In genomic region chr10:100654835-100655759, GRCh38 we compare ENCODE assay signal across 9 cellular contexts.
A peak's percentile ranks its signal among the peaks of the same experiment; 100 is the strongest.
DNase-seq lines count a peak whose midpoint lies in the region; ATAC-seq, FAIRE-seq and TF ChIP-seq lines count a peak whose summit lies in the region.
"Had no signal": no experiment of that assay in that cellular context is flagged by ENCODE, and none has a peak within 500 bp of the region (broad histone marks: within the 10 kb centered on the region; RNA-seq: fewer than 3 reads in every experiment).

No MANE protein-coding gene starts in this region.

- in situ Hi-C loops in HepG2 (cut with HindIII; ENCODE audit: extremely low pct_ligation_motif_present, low pct_unique_long_range_greater_than_20kb): no loop called here

- peaks cover 26% of the 10 kb centered on the region for H3K4me1 Mint-ChIP-seq in activated T-cell treated with anti-CD3 and anti-CD28 coated beads, Interleukin-2, amount 50 U/mL, for 72 hours (ENCODE audit: low read depth)

- no peak for TF ChIP-seq RAD21 in HepG2 (CRISPR knock-in tag; IDR thresholded peaks at IDR 0.05)

- H3K4me3 Mint-ChIP-seq in activated T-cell treated with anti-CD3 and anti-CD28 coated beads, Interleukin-2, amount 50 U/mL, for 72 hours: peak overlapping the region; percentile 66 to 89

- H3K36me3 ChIP-seq in HepG2 (replicated peaks in 1 of 2; ENCODE audit: control insufficient read depth in 1 of 2, insufficient read depth in 2 of 2, low read length in 2 of 2) (no peaks in the 10 kb centered on the region), right lobe of liver (no peaks in the 10 kb centered on the region), keratinocyte (ENCODE audit: control insufficient read depth in 2 of 2, extremely low read depth in 1 of 2, insufficient read depth in 2 of 2, low read length in 2 of 2) (no peaks in the 10 kb centered on the region), body of pancreas (replicated peaks in 1 of 2; ENCODE audit: insufficient read depth in 1 of 2, low read depth in 2 of 2) (no peaks in the 10 kb centered on the region)
- H3K36me3 ChIP-seq: gastroesophageal sphincter had no signal

- no peaks in the 10 kb centered on the region for H3K79me2 ChIP-seq in HepG2 (ENCODE audit: insufficient read depth, low read length)
- H3K79me2 ChIP-seq in keratinocyte (ENCODE audit: control insufficient read depth, insufficient read depth, low read length): no peaks in the 10 kb centered on the region

- H3K9me3 Mint-ChIP-seq in activated T-cell treated with anti-CD3 and anti-CD28 coated beads, Interleukin-2, amount 50 U/mL, for 72 hours: no peaks in the 10 kb centered on the region

- H3K4me1 ChIP-seq in HepG2 (ENCODE audit: insufficient read depth, low read length): peaks cover 20% of the 10 kb centered on the region; the same call in 1 of the 2 replicates
- peaks cover 0 to 7% (median 0%) of the 10 kb centered on the region in 4 donors for H3K4me1 ChIP-seq in right lobe of liver
- peaks cover 5% of the 10 kb centered on the region for H3K4me1 ChIP-seq in keratinocyte (ENCODE audit: control insufficient read depth, extremely low read depth, insufficient read depth, low read length)
- peaks cover 38% of the 10 kb centered on the region for H3K4me1 ChIP-seq in body of pancreas

- FAIRE-seq in HepG2 (lab: Jason Lieb, UNC) (no peak), keratinocyte (lab: Jason Lieb, UNC) (no peak), urothelium cell line (lab: Jason Lieb, UNC) (peak; percentile 23)

- peak overlapping the region; percentile 2 for H3K27ac Mint-ChIP-seq in activated T-cell treated with anti-CD3 and anti-CD28 coated beads, Interleukin-2, amount 50 U/mL, for 72 hours

- no peak for TF ChIP-seq EP300 in HepG2 (IDR thresholded peaks at IDR 0.05; ENCODE audit: low read depth in 2 of 2, low read length in 2 of 2)
- no peak for TF ChIP-seq EP300 in HepG2 (CRISPR knock-in tag; IDR thresholded peaks at IDR 0.05; ENCODE audit: borderline replicate concordance)

- no TSS peak for BruUV-seq in HepG2 (replicated peaks; lab: Mats Ljungman, UMichigan)

- H3K9ac ChIP-seq in HepG2 (ENCODE audit: insufficient read depth, low read depth, low read length): no peak overlapping the region
- no peak overlapping the region for H3K9ac ChIP-seq in keratinocyte (ENCODE audit: control insufficient read depth, extremely low read depth, insufficient read depth, low read length)

- CTCF ChIA-PET in HepG2 (lab: Yijun Ruan, JAX; ENCODE audit: low intra/inter-chr PET ratio, low total read pairs): no interaction called here

- H3K4me3 ChIP-seq in HepG2 (replicated peaks in 1 of 3; ENCODE audit: insufficient read depth in 1 of 3, low read depth in 2 of 3, low read length in 3 of 3) (peak overlapping the region; percentile 20 to 60 (median 34); a peak in 3 of 6 replicates), right lobe of liver (no peak overlapping the region), keratinocyte (ENCODE audit: control insufficient read depth in 2 of 3, extremely low read depth in 1 of 3, insufficient read depth in 2 of 3, low read depth in 1 of 3, low read length in 3 of 3) (peak overlapping the region in 1 of 3 experiments; percentile 34), body of pancreas (no peak overlapping the region)

- TF ChIP-seq POLR2A in HepG2 (IDR thresholded peaks at IDR 0.05; ENCODE audit: insufficient read depth in 1 of 2, low read depth in 2 of 2, low read length in 2 of 2) (no peak), right lobe of liver (IDR thresholded peaks at IDR 0.05) (no peak), body of pancreas (IDR thresholded peaks at IDR 0.05) (no peak)

- H4K20me1 ChIP-seq in HepG2 (ENCODE audit: insufficient read depth, low read length) (no peaks in the 10 kb centered on the region), keratinocyte (ENCODE audit: control insufficient read depth, extremely low read depth, insufficient read depth, low read length) (no peaks in the 10 kb centered on the region)

- H3K27me3 Mint-ChIP-seq in activated T-cell treated with anti-CD3 and anti-CD28 coated beads, Interleukin-2, amount 50 U/mL, for 72 hours (ENCODE audit: low read depth): peaks cover 76% of the 10 kb centered on the region

- H3K27me3 ChIP-seq in HepG2 (ENCODE audit: control insufficient read depth in 1 of 2, insufficient read depth in 2 of 2, low read length in 2 of 2) (peaks cover 12 to 72% of the 10 kb centered on the region in 2 experiments), right lobe of liver (peaks cover 0 to 37% of the 10 kb centered on the region in 2 donors), keratinocyte (ENCODE audit: control insufficient read depth, extremely low read depth, insufficient read depth, low read length) (peaks cover 78% of the 10 kb centered on the region), body of pancreas (peaks cover 0 to 54% of the 10 kb centered on the region in 2 donors)

- WGBS in HepG2 (ENCODE audit: low lambda C conversion rate): 18% methylated on average over 41 of the region's 61 CpGs
- 2% methylated on average over 45 of the region's 61 CpGs for WGBS in right lobe of liver (ENCODE audit: insufficient coverage, low coverage, low lambda C conversion rate, missing lambda C conversion rate)
- WGBS in body of pancreas, 2 donors: 2 to 5% methylated on average over 38 to 56 of the region's 61 CpGs

- H2AFZ ChIP-seq in HepG2 (ENCODE audit: low read length) (no peak overlapping the region), keratinocyte (ENCODE audit: control insufficient read depth, low read length) (no peak overlapping the region)

- ATAC-seq in HepG2 (peak; percentile 40), right lobe of liver (no peak), body of pancreas (no peak)
- peak; percentile 54 to 59 for ATAC-seq in activated T-cell treated with anti-CD3 and anti-CD28 coated beads, Interleukin-2, amount 50 U/mL, for 72 hours (replicated peaks in 1 of 2)
- ATAC-seq: gastroesophageal sphincter had no signal

- H3K9me1 ChIP-seq in keratinocyte (ENCODE audit: control insufficient read depth, extremely low read depth, insufficient read depth, low read length): no peaks in the 10 kb centered on the region

- TF ChIP-seq CTCF in HepG2 (CRISPR knock-in tag; IDR thresholded peaks at IDR 0.05) (no peak), right lobe of liver (IDR thresholded peaks at IDR 0.05) (no peak), keratinocyte (optimal IDR thresholded peaks at IDR 0.05 in 1 of 3, IDR thresholded peaks at IDR 0.05 in 1 of 3, conservative IDR thresholded peaks at IDR 0.05 in 1 of 3; ENCODE audit: extremely low read depth in 1 of 3, insufficient read depth in 2 of 3, low read length in 3 of 3) (no peak), body of pancreas (IDR thresholded peaks at IDR 0.05) (no peak)

- intact Hi-C loops in HepG2 (cut with micrococcal nuclease; ENCODE audit: unreplicated experiment): no loop called here
- intact Hi-C loops in right lobe of liver (cut with DNase I): no loop called here
- intact Hi-C loops in body of pancreas (cut with DNase I): no loop called here

- dilution Hi-C loops in keratinocyte (cut with MboI; ENCODE audit: extremely low pct_ligation_motif_present, low sequenced_read_pairs): no loop called here

- no peak for DNase-seq in HepG2 (ENCODE audit: low spot score)
- no peak for DNase-seq in right lobe of liver
- DNase-seq in activated T-cell treated with anti-CD3 and anti-CD28 coated beads, Interleukin-2, amount 50 U/mL, for 72 hours: peak; percentile 32 to 45
- no peak for DNase-seq in keratinocyte (ENCODE audit: low read depth, low spot score)
- DNase-seq in urothelium cell line (ENCODE audit: low spot score): peak; percentile 58
- no peak for DNase-seq in T-helper 9 cell
- DNase-seq in HT-29 (ENCODE audit: low spot score): no peak
- no peak for DNase-seq in body of pancreas

- H3K9me3 ChIP-seq in HepG2 (ENCODE audit: low read length): no peaks in the 10 kb centered on the region
- no peaks in the 10 kb centered on the region for H3K9me3 ChIP-seq in right lobe of liver
- H3K9me3 ChIP-seq in keratinocyte (ENCODE audit: control insufficient read depth, low read depth, low read length): peaks cover 3% of the 10 kb centered on the region
- no peaks in the 10 kb centered on the region for H3K9me3 ChIP-seq in body of pancreas
- H3K9me3 ChIP-seq: gastroesophageal sphincter had no signal

- POLR2A ChIA-PET in HepG2 (lab: Yijun Ruan, JAX): no interaction called here

- H3K4me2 ChIP-seq in HepG2 (ENCODE audit: low read depth, low read length) (peak overlapping the region; percentile 58), keratinocyte (ENCODE audit: control insufficient read depth, extremely low read depth, insufficient read depth, low read depth, low read length) (peak overlapping the region; percentile 27)

- H3K27ac ChIP-seq in HepG2 (ENCODE audit: extremely low read length, insufficient read depth, low read length) (no peak overlapping the region), right lobe of liver (no peak overlapping the region), keratinocyte (ENCODE audit: control insufficient read depth, insufficient read depth, low read length) (no peak overlapping the region), body of pancreas (no peak overlapping the region)
- H3K27ac ChIP-seq: gastroesophageal sphincter had no signal

- H3K36me3 Mint-ChIP-seq in activated T-cell treated with anti-CD3 and anti-CD28 coated beads, Interleukin-2, amount 50 U/mL, for 72 hours (ENCODE audit: insufficient read depth in 2 of 2): peaks cover 0 to 8% of the 10 kb centered on the region in 2 donors

TF ChIP-seq in HepG2, 621 proteins besides CTCF, POLR2A, EP300 and RAD21:
- peak; percentile 21 for TF ChIP-seq HNRNPK (IDR thresholded peaks at IDR 0.05; ENCODE audit: low read depth, low read length, poor library complexity, severe bottlenecking)
- TF ChIP-seq RFXAP (CRISPR knock-in tag; IDR thresholded peaks at IDR 0.05; ENCODE audit: borderline replicate concordance): no peak
- peak; percentile 22; the same call in 1 of the 2 replicates for TF ChIP-seq GABPB1 (CRISPR knock-in tag; IDR thresholded peaks at IDR 0.05)
- no peak for TF ChIP-seq SNAPC5 (CRISPR knock-in tag; IDR thresholded peaks at IDR 0.05; ENCODE audit: borderline replicate concordance)
- TF ChIP-seq ZNF777 (CRISPR knock-in tag; IDR thresholded peaks at IDR 0.05): peak; percentile 80
- TF ChIP-seq EZH2 (conservative IDR thresholded peaks at IDR 0.05; ENCODE audit: low read depth, low read length): peak; percentile 71; the same call in 1 of the 2 replicates
TF ChIP-seq in HepG2: peak in this region for 4.

Comparison
In these comparisons a context has a peak if more than half of its experiments do, and no peak if none do; other contexts are left out.
1. ATAC-seq: peak in HepG2 (single experiment) and activated T-cell treated with anti-CD3 and anti-CD28 coated beads, Interleukin-2, amount 50 U/mL, for 72 hours (2 of 2); none in right lobe of liver (0 of 4) and body of pancreas (single experiment).
2. H3K4me3 ChIP-seq: peak in HepG2 (3 of 3); none in right lobe of liver (0 of 3) and body of pancreas (0 of 2).
3. DNase-seq: peak in activated T-cell treated with anti-CD3 and anti-CD28 coated beads, Interleukin-2, amount 50 U/mL, for 72 hours (2 of 2) and urothelium cell line (single experiment); none in HepG2 (single experiment), right lobe of liver (0 of 3), keratinocyte (single experiment), T-helper 9 cell (single experiment), HT-29 (single experiment) and body of pancreas (0 of 4).